In the genomic region with DNA sequence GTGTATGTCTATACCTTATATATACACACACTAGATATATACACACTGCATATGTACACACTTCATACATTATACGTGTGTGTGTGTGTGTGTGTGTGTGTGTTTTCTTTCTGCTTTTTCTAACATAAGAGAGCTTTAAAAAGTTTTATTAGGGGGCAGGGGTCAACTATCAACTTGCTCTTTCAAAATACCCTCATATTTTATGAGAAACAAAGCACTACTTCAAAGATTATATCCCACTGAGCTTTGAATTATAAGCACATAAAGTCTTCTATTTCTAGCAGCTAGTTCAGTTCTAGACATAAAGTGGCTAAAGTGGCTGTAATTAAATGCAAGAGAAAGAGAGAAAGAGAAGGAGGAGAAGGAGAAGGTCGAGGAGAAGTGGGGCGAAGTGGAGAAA, we compare ENCODE assay signal across 41 cellular contexts.
"Had no signal": no experiment of that assay in that cellular context is flagged by ENCODE, and none has a peak within 500 bp of the region (broad histone marks: within the 10 kb centered on the region; RNA-seq: fewer than 3 reads in every experiment).

No MANE protein-coding gene starts in this region.

- H3K4me1 ChIP-seq: adrenal gland, ascending aorta, body of pancreas, breast epithelium had no signal

- H3K27ac Mint-ChIP-seq: activated naive CD4-positive, alpha-beta T cell treated with anti-CD3 and anti-CD28 coated beads for 36 hours; activated naive CD4-positive, alpha-beta T cell treated with anti-CD3 and anti-CD28 coated beads, Interleukin-2, amount 10 ng/mL, durations not matched to agents 7 days and 5 days; activated naive CD4-positive, alpha-beta T cell treated with anti-CD3 and anti-CD28 coated beads, Interleukin-2, amount 50 U/mL, for 24 hours; activated naive CD4-positive, alpha-beta T cell treated with anti-CD3 and anti-CD28 coated beads, Interleukin-2, amount 50 U/mL, for 72 hours; activated naive CD8-positive, alpha-beta T cell; activated naive CD8-positive, alpha-beta T cell treated with anti-CD3 and anti-CD28 coated beads for 36 hours; activated naive CD8-positive, alpha-beta T cell treated with anti-CD3 and anti-CD28 coated beads, Interleukin-2, amount 10 ng/mL, durations not matched to agents 7 days and 5 days; activated naive CD8-positive, alpha-beta T cell treated with anti-CD3 and anti-CD28 coated beads, Interleukin-2, amount 50 U/mL, for 24 hours; activated T-cell treated with anti-CD3 and anti-CD28 coated beads, Interleukin-2, amount 50 U/mL, for 24 hours; activated T-cell treated with anti-CD3 and anti-CD28 coated beads, Interleukin-2, amount 50 U/mL, for 72 hours; activated T-helper 1 cell treated with anti-CD3 and anti-CD28 coated beads, Interleukin-12 subunit alpha, Interleukin-12 subunit beta, Interleukin-2, Interleukin-4 antibody, amounts not matched to agents 30 ng/mL and 10 ng/mL and 1 ng/mL, durations not matched to agents 14 hours and 24 hours and 36 hours; activated T-helper 17 cell treated with anti-CD3 and anti-CD28 coated beads, Interleukin-2, amount 50 U/mL, for 72 hours; activated T-helper 2 cell treated with anti-CD3 and anti-CD28 coated beads, Interferon-gamma antibody, Interleukin-2, Interleukin-4, amounts not matched to agents 10 μg/mL and 5 μg/mL and 100 μg/mL, durations not matched to agents 14 hours and 24 hours and 36 hours; brain had no signal

- H3K27me3 Mint-ChIP-seq: activated naive CD4-positive, alpha-beta T cell treated with anti-CD3 and anti-CD28 coated beads, Interleukin-2, amount 10 ng/mL, durations not matched to agents 7 days and 5 days; activated naive CD4-positive, alpha-beta T cell treated with anti-CD3 and anti-CD28 coated beads, Interleukin-2, amount 50 U/mL, for 24 hours; activated naive CD8-positive, alpha-beta T cell; activated naive CD8-positive, alpha-beta T cell treated with anti-CD3 and anti-CD28 coated beads for 36 hours; activated naive CD8-positive, alpha-beta T cell treated with anti-CD3 and anti-CD28 coated beads, Interleukin-2, amount 10 ng/mL, durations not matched to agents 7 days and 5 days; activated naive CD8-positive, alpha-beta T cell treated with anti-CD3 and anti-CD28 coated beads, Interleukin-2, amount 50 U/mL, for 24 hours; activated T-cell treated with anti-CD3 and anti-CD28 coated beads, Interleukin-2, amount 50 U/mL, for 24 hours; activated T-helper 17 cell treated with anti-CD3 and anti-CD28 coated beads, Interleukin-2, amount 50 U/mL, for 72 hours; brain; central memory CD8-positive, alpha-beta T cell had no signal

- DNase-seq: activated effector memory CD4-positive, alpha-beta T cell treated with anti-CD3 and anti-CD28 coated beads, Interleukin-2, amount 50 U/mL, for 16 hours; activated effector memory CD4-positive, alpha-beta T cell treated with Interleukin-2 at 50 U/mL for 16 hours; activated gamma-delta T cell; activated gamma-delta T cell treated with Interleukin-2 at 50 U/mL for 16 hours; activated naive CD4-positive, alpha-beta T cell; activated naive CD4-positive, alpha-beta T cell treated with anti-CD3 and anti-CD28 coated beads for 36 hours; activated naive CD4-positive, alpha-beta T cell treated with anti-CD3 and anti-CD28 coated beads, Interleukin-2, amount 10 ng/mL, durations not matched to agents 7 days and 5 days; activated naive CD4-positive, alpha-beta T cell treated with anti-CD3 and anti-CD28 coated beads, Interleukin-2, amount 50 U/mL, for 16 hours; activated naive CD4-positive, alpha-beta T cell treated with Interleukin-2 at 50 U/mL for 16 hours; activated naive CD8-positive, alpha-beta T cell treated with anti-CD3 and anti-CD28 coated beads for 36 hours; activated naive CD8-positive, alpha-beta T cell treated with anti-CD3 and anti-CD28 coated beads, Interleukin-2, amount 10 ng/mL, durations not matched to agents 7 days and 5 days; activated naive CD8-positive, alpha-beta T cell treated with anti-CD3 and anti-CD28 coated beads, Interleukin-2, amount 50 U/mL, for 24 hours; activated T-cell treated with anti-CD3 and anti-CD28 coated beads for 4 hours; activated T-cell treated with anti-CD3 and anti-CD28 coated beads, Interleukin-2, amount 50 U/mL, for 1 hour; activated T-cell treated with anti-CD3 and anti-CD28 coated beads, Interleukin-2, amount 50 U/mL, for 24 hours; activated T-cell treated with anti-CD3 and anti-CD28 coated beads, Interleukin-2, amount 50 U/mL, for 4 hours; activated T-cell treated with anti-CD3 and anti-CD28 coated beads, Interleukin-2, amount 50 U/mL, for 48 hours; activated T-cell treated with anti-CD3 and anti-CD28 coated beads, Interleukin-2, amount 50 U/mL, for 72 hours; adrenal gland; amniotic stem cell; amygdala; anterior cingulate cortex; aorta; body of pancreas; brain microvascular endothelial cell; caudate nucleus; central memory CD4-positive, alpha-beta T cell; cerebellar nuclear complex had no signal

- H3K4me3 Mint-ChIP-seq: activated naive CD4-positive, alpha-beta T cell treated with anti-CD3 and anti-CD28 coated beads for 36 hours; activated naive CD4-positive, alpha-beta T cell treated with anti-CD3 and anti-CD28 coated beads, Interleukin-2, amount 10 ng/mL, durations not matched to agents 7 days and 5 days; activated naive CD4-positive, alpha-beta T cell treated with anti-CD3 and anti-CD28 coated beads, Interleukin-2, amount 50 U/mL, for 24 hours; activated naive CD8-positive, alpha-beta T cell; activated naive CD8-positive, alpha-beta T cell treated with anti-CD3 and anti-CD28 coated beads for 36 hours; activated naive CD8-positive, alpha-beta T cell treated with anti-CD3 and anti-CD28 coated beads, Interleukin-2, amount 10 ng/mL, durations not matched to agents 7 days and 5 days; activated naive CD8-positive, alpha-beta T cell treated with anti-CD3 and anti-CD28 coated beads, Interleukin-2, amount 50 U/mL, for 24 hours; activated T-cell treated with anti-CD3 and anti-CD28 coated beads, Interleukin-2, amount 50 U/mL, for 24 hours; activated T-cell treated with anti-CD3 and anti-CD28 coated beads, Interleukin-2, amount 50 U/mL, for 4 hours; activated T-cell treated with anti-CD3 and anti-CD28 coated beads, Interleukin-2, amount 50 U/mL, for 72 hours; activated T-helper 1 cell treated with anti-CD3 and anti-CD28 coated beads, Interleukin-12 subunit alpha, Interleukin-12 subunit beta, Interleukin-2, Interleukin-4 antibody, amounts not matched to agents 30 ng/mL and 10 ng/mL and 1 ng/mL, durations not matched to agents 14 hours and 24 hours and 36 hours; activated T-helper 17 cell treated with anti-CD3 and anti-CD28 coated beads, Interleukin-2, amount 50 U/mL, for 72 hours; brain; central memory CD8-positive, alpha-beta T cell had no signal

- H3K9me3 Mint-ChIP-seq: activated naive CD4-positive, alpha-beta T cell treated with anti-CD3 and anti-CD28 coated beads for 36 hours; activated naive CD4-positive, alpha-beta T cell treated with anti-CD3 and anti-CD28 coated beads, Interleukin-2, amount 10 ng/mL, durations not matched to agents 7 days and 5 days; activated naive CD4-positive, alpha-beta T cell treated with anti-CD3 and anti-CD28 coated beads, Interleukin-2, amount 50 U/mL, for 24 hours; activated naive CD8-positive, alpha-beta T cell treated with anti-CD3 and anti-CD28 coated beads, Interleukin-2, amount 10 ng/mL, durations not matched to agents 7 days and 5 days; activated T-helper 1 cell treated with anti-CD3 and anti-CD28 coated beads, Interleukin-12 subunit alpha, Interleukin-12 subunit beta, Interleukin-2, Interleukin-4 antibody, amounts not matched to agents 30 ng/mL and 10 ng/mL and 1 ng/mL, durations not matched to agents 14 hours and 24 hours and 36 hours had no signal

- H3K27ac ChIP-seq: adrenal gland, ascending aorta, body of pancreas, brain microvascular endothelial cell, breast epithelium, cardiac muscle cell had no signal

- H3K9me3 ChIP-seq: adrenal gland, ascending aorta, body of pancreas, breast epithelium had no signal

- H3K27me3 ChIP-seq: adrenal gland, ascending aorta, body of pancreas, brain microvascular endothelial cell, breast epithelium, cardiac muscle cell had no signal

- H3K4me3 ChIP-seq: adrenal gland, ascending aorta, body of pancreas, breast epithelium, cardiac muscle cell had no signal

- H3K4me1 Mint-ChIP-seq: activated naive CD4-positive, alpha-beta T cell treated with anti-CD3 and anti-CD28 coated beads, Interleukin-2, amount 10 ng/mL, durations not matched to agents 7 days and 5 days; activated naive CD4-positive, alpha-beta T cell treated with anti-CD3 and anti-CD28 coated beads, Interleukin-2, amount 50 U/mL, for 24 hours; activated naive CD8-positive, alpha-beta T cell treated with anti-CD3 and anti-CD28 coated beads for 36 hours; activated naive CD8-positive, alpha-beta T cell treated with anti-CD3 and anti-CD28 coated beads, Interleukin-2, amount 10 ng/mL, durations not matched to agents 7 days and 5 days; activated naive CD8-positive, alpha-beta T cell treated with anti-CD3 and anti-CD28 coated beads, Interleukin-2, amount 50 U/mL, for 24 hours; activated T-helper 17 cell treated with anti-CD3 and anti-CD28 coated beads, Interleukin-2, amount 50 U/mL, for 72 hours; brain; central memory CD8-positive, alpha-beta T cell had no signal

- H3K36me3 ChIP-seq: adrenal gland, ascending aorta, brain microvascular endothelial cell, breast epithelium, cardiac muscle cell had no signal

- FAIRE-seq: astrocyte, bronchial epithelial cell had no signal

- H3K36me3 Mint-ChIP-seq: activated naive CD4-positive, alpha-beta T cell treated with anti-CD3 and anti-CD28 coated beads, Interleukin-2, amount 10 ng/mL, durations not matched to agents 7 days and 5 days; activated naive CD4-positive, alpha-beta T cell treated with anti-CD3 and anti-CD28 coated beads, Interleukin-2, amount 50 U/mL, for 24 hours; activated naive CD4-positive, alpha-beta T cell treated with anti-CD3 and anti-CD28 coated beads, Interleukin-2, amount 50 U/mL, for 72 hours; activated naive CD8-positive, alpha-beta T cell; activated naive CD8-positive, alpha-beta T cell treated with anti-CD3 and anti-CD28 coated beads for 36 hours; activated naive CD8-positive, alpha-beta T cell treated with anti-CD3 and anti-CD28 coated beads, Interleukin-2, amount 10 ng/mL, durations not matched to agents 7 days and 5 days; brain had no signal
